In genomic region chr19:19191920-19192882, GRCh38 we compare ENCODE assay signal across 1 cellular context.
TF ChIP-seq lines count a peak whose summit lies in the region.

Gene BORCS8, minus strand, starts transcription at chr19:19192152. Its CDS starts 35 bp downstream, at chr19:19192117.
Gene RFXANK, plus strand, starts transcription at chr19:19192258. Its CDS starts 1,689 bp downstream, at chr19:19193947.

TF ChIP-seq in K562, 482 proteins besides CTCF, POLR2A, EP300 and RAD21 (continued from another document and continues in another):
- TF ChIP-seq AFF4 (CRISPR knock-in tag; IDR thresholded peaks at IDR 0.05) = peak; percentile 56; the same call in 1 of the 2 replicates
- TF ChIP-seq THRA (IDR thresholded peaks at IDR 0.05) = no peak
- no peak for TF ChIP-seq CBX2 (IDR thresholded peaks at IDR 0.05; ENCODE audit: insufficient read depth, low read length, poor library complexity, severe bottlenecking)
- no peak for TF ChIP-seq HMBOX1 (IDR thresholded peaks at IDR 0.05)
- no peak for TF ChIP-seq ZSCAN32 (CRISPR knock-in tag; IDR thresholded peaks at IDR 0.05)
- TF ChIP-seq XRCC5 (IDR thresholded peaks at IDR 0.05; ENCODE audit: low read depth, low read length) = peak; percentile 97
- TF ChIP-seq TFAM (CRISPR knock-in tag; conservative IDR thresholded peaks at IDR 0.05) = no peak
- no peak for TF ChIP-seq NR1H2 (CRISPR knock-in tag; IDR thresholded peaks at IDR 0.05)
- TF ChIP-seq MCM7 (IDR thresholded peaks at IDR 0.05) = no peak
- no peak for TF ChIP-seq THRB (CRISPR knock-in tag; conservative IDR thresholded peaks at IDR 0.05)
- TF ChIP-seq TBP (optimal IDR thresholded peaks at IDR 0.05; ENCODE audit: low read depth, low read length) = peak; percentile 75
- TF ChIP-seq CXXC5 (CRISPR knock-in tag; IDR thresholded peaks at IDR 0.05) = peak; percentile 76
- TF ChIP-seq SUPT5H (IDR thresholded peaks at IDR 0.05) = peak; percentile 88
- no peak for TF ChIP-seq ZNF324 (CRISPR knock-in tag; IDR thresholded peaks at IDR 0.05)
- no peak for TF ChIP-seq STAT5B (CRISPR knock-in tag; IDR thresholded peaks at IDR 0.05)
- no peak for TF ChIP-seq SMAD1 (IDR thresholded peaks at IDR 0.05; ENCODE audit: low read depth, low read length, partially characterized antibody)
- peak; percentile 87; the same call in 1 of the 2 replicates for TF ChIP-seq ZNF511 (CRISPR knock-in tag; IDR thresholded peaks at IDR 0.05)
- TF ChIP-seq ZC3H4 (CRISPR knock-in tag; IDR thresholded peaks at IDR 0.05; ENCODE audit: borderline replicate concordance) = no peak
- no peak for TF ChIP-seq E2F3 (CRISPR knock-in tag; IDR thresholded peaks at IDR 0.05)
- no peak for TF ChIP-seq ZNF224 (CRISPR knock-in tag; IDR thresholded peaks at IDR 0.05)
- no peak; the same call in 1 of the 2 replicates for TF ChIP-seq THAP7 (CRISPR knock-in tag; IDR thresholded peaks at IDR 0.05)
- peak; percentile 91 for TF ChIP-seq ZBTB2 (IDR thresholded peaks at IDR 0.05)
- peak in 1 of 2 experiments; percentile 92; a peak in 2 of 4 replicates for TF ChIP-seq BCLAF1 (IDR thresholded peaks at IDR 0.05; ENCODE audit: borderline replicate concordance in 1 of 2, control insufficient read depth in 1 of 2, low read depth in 2 of 2, low read length in 1 of 2)
- no peak for TF ChIP-seq ELF4 (CRISPR knock-in tag; IDR thresholded peaks at IDR 0.05)
- TF ChIP-seq ZNF395 (CRISPR knock-in tag; IDR thresholded peaks at IDR 0.05) = no peak
- TF ChIP-seq ZBTB11 (CRISPR knock-in tag; IDR thresholded peaks at IDR 0.05) = peak; percentile 98 to 99 (median 99)
- TF ChIP-seq SIN3B (IDR thresholded peaks at IDR 0.05; ENCODE audit: low read depth) = peak; percentile 97
- TF ChIP-seq ATF6 (CRISPR knock-in tag; IDR thresholded peaks at IDR 0.05) = no peak
- TF ChIP-seq HDAC8 (tag; IDR thresholded peaks at IDR 0.05) = 0 out of 2 replicates have a peak, but pooled peaks have one; percentile 43
- TF ChIP-seq NCOR1 (IDR thresholded peaks at IDR 0.05) = peak; percentile 33; the same call in 1 of the 2 replicates
- no peak for TF ChIP-seq ZNF280B (CRISPR knock-in tag; IDR thresholded peaks at IDR 0.05)
- no peak for TF ChIP-seq FOXA1 (IDR thresholded peaks at IDR 0.05; ENCODE audit: borderline replicate concordance)
- TF ChIP-seq NONO (IDR thresholded peaks at IDR 0.05; ENCODE audit: low read depth in 2 of 2, low read length in 1 of 2) = peak in 1 of 2 experiments; percentile 73; a peak in 1 of 4 replicates
- TF ChIP-seq ZNF444 (CRISPR knock-in tag; IDR thresholded peaks at IDR 0.05) = no peak
- no peak for TF ChIP-seq SETDB1 (IDR thresholded peaks at IDR 0.05; ENCODE audit: low read length)
- TF ChIP-seq ZSCAN29 (IDR thresholded peaks at IDR 0.05) = peak; percentile 74; the same call in 1 of the 2 replicates
